11 cellular contexts compared by ENCODE assay signal in the genomic region with DNA sequence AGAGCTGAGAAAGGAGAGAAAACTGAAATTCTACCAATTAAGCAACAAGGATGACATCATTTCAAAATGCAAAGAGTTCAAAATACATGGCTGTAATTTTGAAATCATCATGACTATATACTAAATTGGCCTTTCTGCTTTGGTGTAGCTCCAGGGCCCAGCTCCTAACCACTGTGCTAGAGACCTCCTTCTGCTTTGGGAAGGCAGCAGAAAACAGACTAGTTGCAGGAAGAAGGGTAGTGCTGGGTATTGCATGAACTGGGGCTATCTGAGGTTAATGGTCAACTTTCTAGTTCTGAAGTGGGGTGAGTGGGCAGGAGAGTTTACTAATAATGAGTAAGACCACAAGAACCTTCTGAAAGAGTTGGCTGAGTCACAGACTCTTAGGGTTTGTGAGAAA.
DNase-seq lines count a peak whose midpoint lies in the region; ATAC-seq lines count a peak whose summit lies in the region.
"Had no signal": no experiment of that assay in that cellular context is flagged by ENCODE, and none has a peak within 500 bp of the region (broad histone marks: within the 10 kb centered on the region; RNA-seq: fewer than 3 reads in every experiment).

No MANE protein-coding gene starts in this region.

- DNase-seq in glomerular visceral epithelial cell (ENCODE audit: extremely low spot score): peak; percentile 83
- DNase-seq in COLO668 (lab: John Stamatoyannopoulos, UW; ENCODE audit: unreplicated experiment): no peak
- DNase-seq in NCI-H524 (lab: John Stamatoyannopoulos, UW): no peak
- no peak for DNase-seq in nucleus accumbens (lab: John Stamatoyannopoulos, UW)
- DNase-seq: activated CD4-positive, CD25-positive, alpha-beta regulatory T cell treated with anti-CD3 and anti-CD28 coated beads, Interleukin-2, amount 50 U/mL, for 72 hours; dorsolateral prefrontal cortex; NCI-H1436 had no signal

- ATAC-seq in GM18520 (IDR thresholded peaks at IDR 0.05; ENCODE audit: unreplicated experiment): peak; percentile 98
- peak; percentile 98 for ATAC-seq in GM21717 (IDR thresholded peaks at IDR 0.05; ENCODE audit: unreplicated experiment)
- ATAC-seq in HG03460 (IDR thresholded peaks at IDR 0.05; ENCODE audit: unreplicated experiment): peak; percentile 100
- ATAC-seq in activated CD4-positive, CD25-positive, alpha-beta regulatory T cell treated with anti-CD3 and anti-CD28 coated beads, Interleukin-2, amount 50 U/mL, for 24 hours: no peak

Comparison
In these comparisons a context has a peak if more than half of its experiments do, and no peak if none do; other contexts are left out.
1. ATAC-seq: peak in GM18520 (single experiment), GM21717 (single experiment) and HG03460 (single experiment); none in activated CD4-positive, CD25-positive, alpha-beta regulatory T cell treated with anti-CD3 and anti-CD28 coated beads, Interleukin-2, amount 50 U/mL, for 24 hours (0 of 2).